10 cellular contexts compared by ENCODE assay signal in the genomic region with DNA sequence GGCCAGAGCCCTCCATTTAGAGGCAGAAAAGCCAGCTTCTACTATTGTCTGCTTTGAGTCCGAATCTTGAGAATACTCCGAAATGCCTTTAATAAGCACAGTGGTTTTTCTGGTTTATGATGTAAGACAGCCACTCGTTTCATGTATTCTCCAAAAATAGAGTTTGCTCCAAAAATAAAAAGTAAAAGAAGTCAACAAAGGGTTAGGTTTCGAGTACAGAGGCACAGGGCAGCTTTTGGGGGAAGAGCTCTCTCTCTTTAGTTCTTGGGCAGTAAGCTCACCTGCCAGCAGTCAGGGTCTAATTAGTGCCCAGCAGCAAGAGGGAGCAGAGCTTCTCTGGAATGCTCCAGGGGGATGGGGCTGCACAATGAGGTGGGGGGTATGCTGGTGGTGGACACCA. TPM values are rescaled to one million over a fixed set of nuclear protein-coding genes. Genes with fewer than 3 reads are reported as not detected.
DNase-seq lines count a peak whose midpoint lies in the region; ATAC-seq and TF ChIP-seq lines count a peak whose summit lies in the region.
"Had no signal": no experiment of that assay in that cellular context is flagged by ENCODE, and none has a peak within 500 bp of the region (broad histone marks: within the 10 kb centered on the region; RNA-seq: fewer than 3 reads in every experiment).

No MANE protein-coding gene starts in this region.

- DNase-seq in EH (ENCODE audit: low read depth) (peak; percentile 43), NCI-H2081 treated with DMSO at 0.1 percent for 48 hours (lab: John Stamatoyannopoulos, UW) (no peak), posterior vena cava (ENCODE audit: low spot score) (no peak), HuH-7 (ENCODE audit: low spot score) (no peak)
- no peak for DNase-seq in activated CD4-positive, alpha-beta T cell treated with anti-CD3 and anti-CD28 coated beads, Interleukin-2, amount 10 ng/mL, durations not matched to agents 24 days and 14 days
- DNase-seq: amygdala had no signal

- H3K4me1 ChIP-seq in gastroesophageal sphincter: peaks cover 12 to 97% (median 38%) of the 10 kb centered on the region in 3 donors

- 44 to 78% methylated on average over 4 of the region's 4 CpGs for WGBS in gastroesophageal sphincter (ENCODE audit: low coverage in 1 of 2), 2 donors

- no peaks in the 10 kb centered on the region for H3K27me3 Mint-ChIP-seq in activated CD4-positive, alpha-beta T cell treated with anti-CD3 and anti-CD28 coated beads, Interleukin-2, amount 10 ng/mL, durations not matched to agents 24 days and 14 days

- H3K36me3 Mint-ChIP-seq in activated CD4-positive, alpha-beta T cell treated with anti-CD3 and anti-CD28 coated beads, Interleukin-2, amount 10 ng/mL, durations not matched to agents 24 days and 14 days (ENCODE audit: low read depth): peaks cover 40% of the 10 kb centered on the region

- H3K36me3 ChIP-seq in gastroesophageal sphincter: no peaks in the 10 kb centered on the region

- peak; percentile 47 for ATAC-seq in GM19467 (IDR thresholded peaks at IDR 0.05; ENCODE audit: unreplicated experiment)
- ATAC-seq in HG03280 (IDR thresholded peaks at IDR 0.05; ENCODE audit: unreplicated experiment): peak; percentile 60
- ATAC-seq in gastroesophageal sphincter: no peak

- H3K4me3 Mint-ChIP-seq in activated CD4-positive, alpha-beta T cell treated with anti-CD3 and anti-CD28 coated beads, Interleukin-2, amount 10 ng/mL, durations not matched to agents 24 days and 14 days: no peak overlapping the region

- peaks cover 6% of the 10 kb centered on the region for H3K9me3 Mint-ChIP-seq in activated CD4-positive, alpha-beta T cell treated with anti-CD3 and anti-CD28 coated beads, Interleukin-2, amount 10 ng/mL, durations not matched to agents 24 days and 14 days

- TF ChIP-seq POLR2A in gastroesophageal sphincter (IDR thresholded peaks at IDR 0.05): no peak

- intact Hi-C loops in activated CD4-positive, alpha-beta T cell treated with anti-CD3 and anti-CD28 coated beads, Interleukin-2, amount 10 ng/mL, durations not matched to agents 24 days and 14 days (cut with micrococcal nuclease): no loop called here
- intact Hi-C loops in posterior vena cava (cut with DNase I): loop anchor here in 1 of 2 donors (10.0 kb wide), 1 partner anchor 47 kb away; no protein-coding TSS in a partner anchor

- no peaks in the 10 kb centered on the region for H3K27me3 ChIP-seq in gastroesophageal sphincter

- H3K27ac ChIP-seq in gastroesophageal sphincter: peak overlapping the region; percentile 36 to 74 (median 48)

- no peak overlapping the region for H3K27ac Mint-ChIP-seq in activated CD4-positive, alpha-beta T cell treated with anti-CD3 and anti-CD28 coated beads, Interleukin-2, amount 10 ng/mL, durations not matched to agents 24 days and 14 days

- TF ChIP-seq EP300 in gastroesophageal sphincter (IDR thresholded peaks at IDR 0.05): no peak

- no peak overlapping the region for H3K4me3 ChIP-seq in gastroesophageal sphincter
- H3K4me3 ChIP-seq: lung had no signal

- H3K9me3 ChIP-seq in gastroesophageal sphincter: no peaks in the 10 kb centered on the region

- peaks cover 5% of the 10 kb centered on the region for H3K4me1 Mint-ChIP-seq in activated CD4-positive, alpha-beta T cell treated with anti-CD3 and anti-CD28 coated beads, Interleukin-2, amount 10 ng/mL, durations not matched to agents 24 days and 14 days

- no peak for TF ChIP-seq CTCF in gastroesophageal sphincter (IDR thresholded peaks at IDR 0.05)

RNA-seq across cellular contexts. Expression of gene CREB3L2, which starts 20.2 kb away (rescaled TPM):
- total RNA-seq in gastroesophageal sphincter (10 to 100 TPM; 33.1 to 59.1 (median 43.3) TPM), posterior vena cava (100 to 1,000 TPM; 106 to 129 TPM)
- 44.8 and 45.6 TPM in 2 replicates for total RNA-seq in activated CD4-positive, alpha-beta T cell treated with anti-CD3 and anti-CD28 coated beads, Interleukin-2, amount 10 ng/mL, durations not matched to agents 24 days and 14 days
